25 cellular contexts compared by ENCODE assay signal in the genomic region with DNA sequence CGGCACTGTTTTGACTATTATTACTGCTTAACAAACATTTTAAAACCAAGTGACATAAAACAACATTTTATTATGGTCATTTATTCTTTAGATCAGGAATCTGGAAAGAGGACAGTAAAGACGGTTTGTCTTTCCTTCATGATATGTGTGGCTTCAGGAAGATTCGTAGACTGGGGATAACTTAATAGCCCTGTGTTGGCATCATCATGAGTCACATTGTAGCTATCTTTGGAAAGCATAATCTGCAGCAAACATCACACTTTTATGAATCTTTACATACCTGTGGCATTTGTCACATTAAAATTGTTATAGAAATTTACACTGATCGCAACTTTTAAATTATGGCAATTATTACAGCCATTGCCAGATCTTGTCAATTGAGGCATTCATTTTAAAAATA.
DNase-seq lines count a peak whose midpoint lies in the region; ATAC-seq and TF ChIP-seq lines count a peak whose summit lies in the region.
"Had no signal": no experiment of that assay in that cellular context is flagged by ENCODE, and none has a peak within 500 bp of the region (broad histone marks: within the 10 kb centered on the region; RNA-seq: fewer than 3 reads in every experiment).

No MANE protein-coding gene starts in this region.

- no peak overlapping the region for H3K9ac ChIP-seq in neural progenitor cell

- H2AFZ ChIP-seq in neural progenitor cell (replicated peaks), result no peak overlapping the region
- H2AFZ ChIP-seq: GM23338 had no signal

- peaks cover 3% of the 10 kb centered on the region for H3K36me3 Mint-ChIP-seq in neural progenitor cell
- H3K36me3 Mint-ChIP-seq: stimulated activated effector memory CD8-positive, alpha-beta T cell treated with anti-CD3 and anti-CD28 coated beads, Interleukin-12 subunit alpha, Interleukin-12 subunit beta, amount 100 ng/mL, for 72 hours had no signal

- peak; percentile 59 for DNase-seq in HPDE6-E6E7 (ENCODE audit: extremely low spot score)
- DNase-seq in RWPE2 (ENCODE audit: low spot score), result no peak
- peak; percentile 24 for DNase-seq in fibroblast of the aortic adventitia (ENCODE audit: low read depth)
- DNase-seq in activated CD8-positive, alpha-beta memory T cell treated with anti-CD3 and anti-CD28 coated beads, Interleukin-2, amount 50 U/mL, for 48 hours, result no peak
- no peak for DNase-seq in DMS79 (lab: John Stamatoyannopoulos, UW)
- DNase-seq in NCI-H2227 (lab: John Stamatoyannopoulos, UW; ENCODE audit: unreplicated experiment), result no peak
- DNase-seq in neural progenitor cell (ENCODE audit: low spot score), result no peak
- DNase-seq: activated CD8-positive, alpha-beta T cell treated with anti-CD3 and anti-CD28 coated beads, Interleukin-2, amount 10 ng/mL, durations not matched to agents 7 days and 5 days; activated naive CD4-positive, alpha-beta T cell treated with Interleukin-2 at 50 U/mL for 16 hours; activated T-cell treated with anti-CD3 and anti-CD28 coated beads, Interleukin-2, amount 50 U/mL, for 4 hours; amniotic stem cell; dermis blood vessel endothelial cell; foreskin melanocyte; hippocampal formation; NCI-H1105 treated with DMSO at 0.1 percent for 48 hours; NCI-H2081 treated with DMSO at 0.1 percent for 48 hours; NCI-H524; stimulated activated CD4-positive, alpha-beta T cell treated with anti-CD3 and anti-CD28 coated beads, Interleukin-2, amount 100 ng/mL, for 24 hours had no signal

- no peaks in the 10 kb centered on the region for H4K20me1 ChIP-seq in neural progenitor cell (ENCODE audit: low read depth)

- no peak overlapping the region for H3K27ac Mint-ChIP-seq in neural progenitor cell
- H3K27ac Mint-ChIP-seq: activated CD8-positive, alpha-beta T cell treated with anti-CD3 and anti-CD28 coated beads, Interleukin-2, amount 10 ng/mL, durations not matched to agents 7 days and 5 days; B cell; GM23338; stimulated activated effector memory CD8-positive, alpha-beta T cell treated with anti-CD3 and anti-CD28 coated beads, Interleukin-12 subunit alpha, Interleukin-12 subunit beta, amount 100 ng/mL, for 72 hours had no signal

- peaks cover 6% of the 10 kb centered on the region for H3K27me3 Mint-ChIP-seq in neural progenitor cell (ENCODE audit: insufficient read depth, low read depth)

- H3K4me3 ChIP-seq in RWPE2 (ENCODE audit: severe bottlenecking) (no peak overlapping the region), fibroblast of the aortic adventitia (ENCODE audit: low read depth, low read length) (no peak overlapping the region), neural progenitor cell (no peak overlapping the region)
- H3K4me3 ChIP-seq: GM23338, suprapubic skin, vagina had no signal

- TF ChIP-seq CTCF in RWPE2 (IDR thresholded peaks at IDR 0.05; ENCODE audit: poor library complexity, severe bottlenecking) (no peak), fibroblast of the aortic adventitia (IDR thresholded peaks at IDR 0.05; ENCODE audit: insufficient read depth, low read length) (no peak), neural progenitor cell (IDR thresholded peaks at IDR 0.05) (no peak)

- H3F3A ChIP-seq in neural progenitor cell (ENCODE audit: low read depth), result peaks cover 11% of the 10 kb centered on the region

- H3K27ac ChIP-seq in RWPE2 (ENCODE audit: poor library complexity, severe bottlenecking) (no peak overlapping the region), neural progenitor cell (no peak overlapping the region)
- H3K27ac ChIP-seq: suprapubic skin, vagina had no signal

- peaks cover 33% of the 10 kb centered on the region for H3K4me1 Mint-ChIP-seq in neural progenitor cell
- H3K4me1 Mint-ChIP-seq: B cell; stimulated activated effector memory CD8-positive, alpha-beta T cell treated with anti-CD3 and anti-CD28 coated beads, Interleukin-12 subunit alpha, Interleukin-12 subunit beta, amount 100 ng/mL, for 72 hours had no signal

- H3K9me3 ChIP-seq in RWPE2 (ENCODE audit: severe bottlenecking) (no peaks in the 10 kb centered on the region), neural progenitor cell (ENCODE audit: low read depth) (no peaks in the 10 kb centered on the region)
- H3K9me3 ChIP-seq: suprapubic skin, vagina had no signal

- H3K79me2 ChIP-seq in neural progenitor cell (ENCODE audit: low read depth), result no peaks in the 10 kb centered on the region

- H3K4me1 ChIP-seq in RWPE2 (ENCODE audit: insufficient read depth, poor library complexity, severe bottlenecking), result peaks cover 5% of the 10 kb centered on the region
- H3K4me1 ChIP-seq in neural progenitor cell, result peaks cover 4% of the 10 kb centered on the region
- H3K4me1 ChIP-seq: vagina had no signal

- H3K27me3 ChIP-seq in RWPE2 (ENCODE audit: insufficient read depth, poor library complexity, severe bottlenecking) (peaks cover 22% of the 10 kb centered on the region), neural progenitor cell (peaks cover 11% of the 10 kb centered on the region)
- H3K27me3 ChIP-seq: vagina had no signal

- ATAC-seq in RWPE2 (ENCODE audit: low read depth), result peak; percentile 88
- ATAC-seq: activated CD4-positive, CD25-positive, alpha-beta regulatory T cell treated with anti-CD3 and anti-CD28 coated beads, Interleukin-2, amount 50 U/mL, for 24 hours; activated CD8-positive, alpha-beta T cell treated with anti-CD3 and anti-CD28 coated beads, Interleukin-2, amount 10 ng/mL, durations not matched to agents 7 days and 5 days; activated T-cell treated with anti-CD3 and anti-CD28 coated beads, Interleukin-2, amount 50 U/mL, for 4 hours; GM23338; stimulated activated effector memory CD8-positive, alpha-beta T cell treated with anti-CD3 and anti-CD28 coated beads, Interleukin-12 subunit alpha, Interleukin-12 subunit beta, amount 100 ng/mL, for 72 hours had no signal

- H3K4me3 Mint-ChIP-seq in neural progenitor cell, result no peak overlapping the region
- H3K4me3 Mint-ChIP-seq: activated CD8-positive, alpha-beta T cell treated with anti-CD3 and anti-CD28 coated beads, Interleukin-2, amount 10 ng/mL, durations not matched to agents 7 days and 5 days; activated T-cell treated with anti-CD3 and anti-CD28 coated beads, Interleukin-2, amount 50 U/mL, for 4 hours; B cell; GM23338; neural crest cell; stimulated activated effector memory CD8-positive, alpha-beta T cell treated with anti-CD3 and anti-CD28 coated beads, Interleukin-12 subunit alpha, Interleukin-12 subunit beta, amount 100 ng/mL, for 72 hours had no signal

- peaks cover 10% of the 10 kb centered on the region for H3K9me3 Mint-ChIP-seq in neural progenitor cell
- H3K9me3 Mint-ChIP-seq: GM23338 had no signal

- no peak overlapping the region for H3K4me2 ChIP-seq in neural progenitor cell
- H3K4me2 ChIP-seq: GM23338 had no signal

- H3K36me3 ChIP-seq in RWPE2 (ENCODE audit: low read depth) (no peaks in the 10 kb centered on the region), neural progenitor cell (no peaks in the 10 kb centered on the region)
- H3K36me3 ChIP-seq: suprapubic skin, vagina had no signal

Comparison
In these comparisons a context has a peak if more than half of its experiments do, and no peak if none do; other contexts are left out.
1. DNase-seq: peak in HPDE6-E6E7 (single experiment) and fibroblast of the aortic adventitia (single experiment); none in RWPE2 (single experiment), activated CD8-positive, alpha-beta memory T cell treated with anti-CD3 and anti-CD28 coated beads, Interleukin-2, amount 50 U/mL, for 48 hours (single experiment), DMS79 (single experiment), NCI-H2227 (single experiment) and neural progenitor cell (single experiment).